8 cellular contexts compared by ENCODE assay signal in the genomic region with DNA sequence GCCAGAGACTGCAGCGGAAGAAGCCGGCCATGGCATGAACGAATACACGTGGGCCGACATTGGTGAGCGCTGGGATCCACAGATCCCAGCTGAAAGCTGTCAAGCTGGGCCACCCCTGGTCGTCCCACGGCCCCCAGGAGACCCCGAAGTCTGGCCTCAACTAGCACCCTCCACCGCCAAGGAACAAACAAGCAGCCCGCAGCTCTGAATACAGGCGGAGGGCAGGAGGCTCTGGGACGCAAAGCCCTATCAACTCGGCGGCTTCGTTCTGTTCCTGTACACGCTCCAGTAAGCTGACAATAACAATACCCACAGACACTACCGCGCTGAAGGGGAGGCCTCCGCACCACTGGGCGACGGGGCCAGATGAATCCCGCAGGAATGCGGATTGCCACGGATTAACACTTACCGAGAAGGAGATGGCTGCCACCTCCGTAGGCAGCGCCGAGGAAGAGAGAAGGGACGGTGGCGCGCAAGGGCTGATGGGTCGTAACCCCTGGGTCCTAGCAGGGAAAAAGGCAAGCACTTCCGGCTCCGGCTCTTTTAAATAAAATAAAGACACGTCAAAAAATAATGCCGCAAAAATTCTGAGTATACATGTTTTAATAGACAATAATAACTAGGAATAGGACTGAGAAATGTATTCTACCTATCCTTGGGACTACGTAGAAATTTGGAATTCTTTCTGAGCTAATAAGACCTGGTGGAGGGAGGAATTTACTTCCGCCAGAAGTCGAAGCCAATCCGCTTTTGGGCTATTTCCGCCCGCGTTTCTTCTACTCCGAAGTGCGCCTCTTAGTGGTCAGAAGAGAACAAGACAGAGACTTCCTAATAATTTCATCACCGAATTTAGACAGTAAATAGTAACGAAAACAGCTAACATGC. TPM values are rescaled to one million over a fixed set of nuclear protein-coding genes. Genes with fewer than 3 reads are reported as not detected.
DNase-seq lines count a peak whose midpoint lies in the region; ATAC-seq lines count a peak whose summit lies in the region.

TSS of gene RPL32 (minus strand) at position 481 of the 885 bp plus-strand sequence. CDS start 1,328 bp downstream, outside the sequence.

- peak within 1 kb of the TSS; percentile 97 for H3K4me3 Mint-ChIP-seq in activated CD4-positive, alpha-beta T cell treated with anti-CD3 and anti-CD28 coated beads, Interleukin-2, amount 10 ng/mL, durations not matched to agents 24 days and 14 days

- no peaks in the 10 kb centered on the region for H3K9me3 Mint-ChIP-seq in activated CD4-positive, alpha-beta T cell treated with anti-CD3 and anti-CD28 coated beads, Interleukin-2, amount 10 ng/mL, durations not matched to agents 24 days and 14 days

- H3K27ac Mint-ChIP-seq in activated CD4-positive, alpha-beta T cell treated with anti-CD3 and anti-CD28 coated beads, Interleukin-2, amount 10 ng/mL, durations not matched to agents 24 days and 14 days = peak within 1 kb of the TSS; percentile 99

- DNase-seq in C1 segment of cervical spinal cord (lab: John Stamatoyannopoulos, UW) (peak; percentile 19 to 93 (median 80)), NCI-H526 treated with DMSO at 0.1 percent for 48 hours (lab: John Stamatoyannopoulos, UW) (peak; percentile 97), dedifferentiated amniotic fluid mesenchymal stem cell (ENCODE audit: extremely low spot score) (peak; percentile 98), left kidney (ENCODE audit: low read depth, low spot score) (peak; percentile 97)
- DNase-seq in activated CD4-positive, alpha-beta T cell treated with anti-CD3 and anti-CD28 coated beads, Interleukin-2, amount 10 ng/mL, durations not matched to agents 24 days and 14 days = peak; percentile 95
- DNase-seq in stimulated activated CD4-positive, alpha-beta T cell treated with anti-CD3 and anti-CD28 coated beads, Interleukin-2, amount 100 ng/mL, for 24 hours = peak; percentile 82 to 87

- intact Hi-C loops in activated CD4-positive, alpha-beta T cell treated with anti-CD3 and anti-CD28 coated beads, Interleukin-2, amount 10 ng/mL, durations not matched to agents 24 days and 14 days (cut with micrococcal nuclease) = loop anchor here (1.0 to 5.0 kb wide), 4 partner anchors 31 to 1281 kb away; partner anchors contain the start of genes CHCHD4, MKRN2 and RAF1

- ATAC-seq in GM19328 (IDR thresholded peaks at IDR 0.05; ENCODE audit: unreplicated experiment) = peak; percentile 74
- ATAC-seq in HG03520 (IDR thresholded peaks at IDR 0.05; ENCODE audit: unreplicated experiment) = peak; percentile 76

- H3K4me1 Mint-ChIP-seq in activated CD4-positive, alpha-beta T cell treated with anti-CD3 and anti-CD28 coated beads, Interleukin-2, amount 10 ng/mL, durations not matched to agents 24 days and 14 days = peaks cover 38% of the 10 kb centered on the region

- H3K36me3 Mint-ChIP-seq in activated CD4-positive, alpha-beta T cell treated with anti-CD3 and anti-CD28 coated beads, Interleukin-2, amount 10 ng/mL, durations not matched to agents 24 days and 14 days (ENCODE audit: low read depth) = peaks cover 49% of the 10 kb centered on the region

- no peaks in the 10 kb centered on the region for H3K27me3 Mint-ChIP-seq in activated CD4-positive, alpha-beta T cell treated with anti-CD3 and anti-CD28 coated beads, Interleukin-2, amount 10 ng/mL, durations not matched to agents 24 days and 14 days

RNA-seq across cellular contexts. Expression of gene RPL32, which starts in this region (rescaled TPM):
- total RNA-seq in activated CD4-positive, alpha-beta T cell treated with anti-CD3 and anti-CD28 coated beads, Interleukin-2, amount 10 ng/mL, durations not matched to agents 24 days and 14 days = 2,085 and 2,113 TPM in 2 replicates

Comparison
In these comparisons a context has a peak if more than half of its experiments do, and no peak if none do; other contexts are left out.
1. Peak in every context shown above with its lines: DNase-seq and ATAC-seq.